Comparison of ENCODE assay signal across 15 cellular contexts in genomic region chr13:25654332-25654731, GRCh38.
"Had no signal": no experiment of that assay in that cellular context is flagged by ENCODE, and none has a peak within 500 bp of the region (broad histone marks: within the 10 kb centered on the region; RNA-seq: fewer than 3 reads in every experiment).

No MANE protein-coding gene starts in this region.

- H3K27ac ChIP-seq: coronary artery, hepatocyte, neural progenitor cell, parathyroid adenoma, thyroid gland, VCaP had no signal

- H3K79me2 ChIP-seq: hepatocyte, parathyroid adenoma had no signal

- H3K27me3 ChIP-seq: hepatocyte, neural progenitor cell, thyroid gland had no signal

- H3K36me3 ChIP-seq: neural progenitor cell, thyroid gland had no signal

- FAIRE-seq: endothelial cell of umbilical vein had no signal

- DNase-seq: activated CD4-positive, alpha-beta T cell treated with anti-CD3 and anti-CD28 coated beads for 4 hours; activated CD8-positive, alpha-beta memory T cell treated with anti-CD3 and anti-CD28 coated beads, Interleukin-2, amount 50 U/mL, for 48 hours; activated CD8-positive, alpha-beta T cell treated with anti-CD3 and anti-CD28 coated beads, Interleukin-2, amount 10 ng/mL, durations not matched to agents 7 days and 5 days; activated naive CD4-positive, alpha-beta T cell treated with Interleukin-2 at 50 U/mL for 16 hours; effector CD4-positive, alpha-beta T cell; left ventricle myocardium superior; T-helper 9 cell; thyroid gland had no signal

- H3K4me1 ChIP-seq: parathyroid adenoma, thyroid gland had no signal

- H3K9ac ChIP-seq: neural progenitor cell, parathyroid adenoma had no signal

- ATAC-seq: activated CD8-positive, alpha-beta T cell treated with anti-CD3 and anti-CD28 coated beads, Interleukin-2, amount 10 ng/mL, durations not matched to agents 7 days and 5 days; left ventricle myocardium superior had no signal

- H3K9me3 ChIP-seq: thyroid gland had no signal

- H2AFZ ChIP-seq: hepatocyte, neural progenitor cell, parathyroid adenoma had no signal

- H3K4me2 ChIP-seq: hepatocyte, neural progenitor cell, smooth muscle cell had no signal

- H3K4me3 ChIP-seq: coronary artery, hepatocyte, neural progenitor cell, smooth muscle cell, thyroid gland had no signal
